Comparison of ENCODE assay signal across 17 cellular contexts in the genomic region with DNA sequence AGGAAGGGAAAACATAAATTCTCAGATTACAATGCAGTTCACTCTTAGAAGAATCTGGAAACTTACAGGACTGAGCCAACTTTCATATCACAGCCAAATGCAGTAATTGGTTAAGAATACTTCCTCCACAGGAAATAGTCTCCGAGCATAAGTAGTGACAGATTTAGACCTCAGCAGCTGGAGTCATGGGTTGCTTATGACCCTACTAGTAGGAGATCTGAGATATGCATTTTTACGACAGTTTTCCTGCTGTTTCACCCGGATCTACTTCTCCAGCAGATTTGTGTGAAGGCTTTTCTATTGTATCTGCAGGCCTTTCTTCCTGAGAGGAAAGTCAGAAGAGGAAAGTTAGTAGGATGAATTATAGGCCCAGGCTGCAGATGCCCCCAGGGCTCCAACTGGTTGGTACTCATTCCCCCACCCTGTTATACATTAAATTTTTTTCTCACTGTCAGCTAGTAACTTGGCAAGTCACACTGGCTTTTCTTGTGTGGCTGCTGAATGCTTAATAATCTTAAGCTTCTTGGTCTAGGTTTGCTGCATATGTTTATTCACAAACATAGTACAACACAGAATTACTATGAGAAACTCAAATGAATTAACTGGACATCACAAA.
A peak's percentile ranks its signal among the peaks of the same experiment; 100 is the strongest.
DNase-seq lines count a peak whose midpoint lies in the region; ATAC-seq, FAIRE-seq and TF ChIP-seq lines count a peak whose summit lies in the region.
"Had no signal": no experiment of that assay in that cellular context is flagged by ENCODE, and none has a peak within 500 bp of the region (broad histone marks: within the 10 kb centered on the region; RNA-seq: fewer than 3 reads in every experiment).

No MANE protein-coding gene starts in this region.

- no peaks in the 10 kb centered on the region for H3K4me1 Mint-ChIP-seq in stimulated activated memory B cell treated with anti-CD40 and anti-IgM and Interleukin-4, amounts not matched to agents 10 μg/mL and 1 μg/mL and 100 μg/mL, for 72 hours
- no peaks in the 10 kb centered on the region for H3K4me1 Mint-ChIP-seq in T-helper 2 cell treated with Interferon-gamma antibody and Interleukin-4, amounts not matched to agents 5 μg/mL and 100 μg/mL, for 36 hours (ENCODE audit: low read depth)
- H3K4me1 Mint-ChIP-seq: CD4-positive, CD25-positive, alpha-beta regulatory T cell had no signal

- SMC1A ChIA-PET in GM12878 (lab: Charles Lee; ENCODE audit: uncharacterized antibody, unreplicated experiment) = no interaction called here

- H2BK15ac ChIP-seq in mesendoderm (replicated peaks; ENCODE audit: low read depth) = no peak overlapping the region

- no peak overlapping the region for H3K27ac Mint-ChIP-seq in stimulated activated memory B cell treated with anti-CD40 and anti-IgM and Interleukin-4, amounts not matched to agents 10 μg/mL and 1 μg/mL and 100 μg/mL, for 72 hours
- no peak overlapping the region for H3K27ac Mint-ChIP-seq in T-helper 2 cell treated with Interferon-gamma antibody and Interleukin-4, amounts not matched to agents 5 μg/mL and 100 μg/mL, for 36 hours
- H3K27ac Mint-ChIP-seq: CD4-positive, CD25-positive, alpha-beta regulatory T cell had no signal

- ATAC-seq in GM12878 = peak; percentile 42; the same call in 2 of the 3 replicates
- no peak for ATAC-seq in stimulated activated memory B cell treated with anti-CD40 and anti-IgM and Interleukin-4, amounts not matched to agents 10 μg/mL and 1 μg/mL and 100 μg/mL, for 72 hours

- no peak overlapping the region for H3K4ac ChIP-seq in mesendoderm (ENCODE audit: low read depth, low read length)

- H3K9me3 Mint-ChIP-seq in stimulated activated memory B cell treated with anti-CD40 and anti-IgM and Interleukin-4, amounts not matched to agents 10 μg/mL and 1 μg/mL and 100 μg/mL, for 72 hours = peaks cover 8% of the 10 kb centered on the region
- H3K9me3 Mint-ChIP-seq in T-helper 2 cell treated with Interferon-gamma antibody and Interleukin-4, amounts not matched to agents 5 μg/mL and 100 μg/mL, for 36 hours = peaks cover 66% of the 10 kb centered on the region

- 5% methylated on average over 3 of the region's 3 CpGs for WGBS in GM12878 (ENCODE audit: insufficient coverage, insufficient replicate concordance, low lambda C conversion rate, missing lambda C conversion rate)
- no CpG with 5 or more reads among the region's 3 CpGs for WGBS in mesendoderm (ENCODE audit: extremely low coverage, insufficient coverage, low lambda C conversion rate)

- RAD21 ChIA-PET in GM12878 (lab: Charles Lee; ENCODE audit: unreplicated experiment) = no interaction called here

- H2BK5ac ChIP-seq in mesendoderm (ENCODE audit: low read length) = no peak overlapping the region

- intact Hi-C loops in GM12878 (cut with micrococcal nuclease; ENCODE audit: unreplicated experiment) = no loop called here

- TF ChIP-seq CTCF in BJ (IDR thresholded peaks at IDR 0.05; ENCODE audit: insufficient read depth, low read depth, low read length) = no peak
- no peak for TF ChIP-seq CTCF in GM12878 (IDR thresholded peaks at IDR 0.05 in 2 of 3, conservative IDR thresholded peaks at IDR 0.05 in 1 of 3; ENCODE audit: control insufficient read depth in 2 of 3, extremely low read depth in 1 of 3, insufficient read depth in 1 of 3, low read depth in 3 of 3, low read length in 3 of 3)
- no peak for TF ChIP-seq CTCF in GM13977 (IDR thresholded peaks at IDR 0.05; ENCODE audit: extremely low read depth, insufficient read depth, missing control alignments)

- H3K9me3 ChIP-seq in GM12878 (replicated peaks; ENCODE audit: control insufficient read depth, insufficient read depth, low read length) = no peaks in the 10 kb centered on the region
- H3K9me3 ChIP-seq: lower lobe of right lung, SJCRH30 had no signal

- BruUV-seq in GM12878 (replicated peaks; lab: Mats Ljungman, UMichigan) = no TSS peak

- H2AK5ac ChIP-seq in mesendoderm (ENCODE audit: low read length) = no peak overlapping the region

- in situ Hi-C loops in GM12878 (cut with MboI) (no loop called here), GM13977 (cut with MboI; ENCODE audit: low pct_unique_long_range_greater_than_20kb, low sequenced_read_pairs, unreplicated experiment) (no loop called here)

- no peak overlapping the region for H3K4me3 Mint-ChIP-seq in stimulated activated memory B cell treated with anti-CD40 and anti-IgM and Interleukin-4, amounts not matched to agents 10 μg/mL and 1 μg/mL and 100 μg/mL, for 72 hours
- no peak overlapping the region for H3K4me3 Mint-ChIP-seq in T-helper 2 cell treated with Interferon-gamma antibody and Interleukin-4, amounts not matched to agents 5 μg/mL and 100 μg/mL, for 36 hours
- H3K4me3 Mint-ChIP-seq: CD4-positive, CD25-positive, alpha-beta regulatory T cell had no signal

- POLR2A ChIA-PET in BJ (lab: Charles Lee) = no interaction called here
- POLR2A ChIA-PET in GM12878 (lab: Charles Lee) = no interaction called here

- no peak overlapping the region for H3K4me2 ChIP-seq in GM12878 (ENCODE audit: control insufficient read depth, insufficient read depth)
- H3K4me2 ChIP-seq in mesendoderm (ENCODE audit: low read length) = no peak overlapping the region

- no peak overlapping the region for H3K23ac ChIP-seq in mesendoderm (ENCODE audit: low read length)

- no peaks in the 10 kb centered on the region for H3K79me2 ChIP-seq in GM12878 (ENCODE audit: control insufficient read depth, insufficient read depth, low read length)
- H3K79me2 ChIP-seq in mesendoderm (ENCODE audit: control insufficient read depth, insufficient read depth, low read length) = no peaks in the 10 kb centered on the region

- H3K18ac ChIP-seq in mesendoderm (ENCODE audit: low read length) = no peak overlapping the region

- H2AFZ ChIP-seq in GM12878 (ENCODE audit: control insufficient read depth, low read depth, low read length) = no peak overlapping the region

- TF ChIP-seq POLR2A in GM12878 (IDR thresholded peaks at IDR 0.05; ENCODE audit: low read depth, low read length) (no peak), GM12892 (IDR thresholded peaks at IDR 0.05; ENCODE audit: low read depth, low read length) (no peak)

- no peaks in the 10 kb centered on the region for H3K4me1 ChIP-seq in GM12878 (ENCODE audit: control insufficient read depth, insufficient read depth, low read length)
- H3K4me1 ChIP-seq in mesendoderm (ENCODE audit: control insufficient read depth, low read depth, low read length) = no peaks in the 10 kb centered on the region
- H3K4me1 ChIP-seq: lower lobe of right lung, SJCRH30 had no signal

- H3K36me3 ChIP-seq in BJ (ENCODE audit: control insufficient read depth, insufficient read depth, low read length) (no peaks in the 10 kb centered on the region), GM12878 (ENCODE audit: control insufficient read depth in 2 of 2, insufficient read depth in 2 of 2, low read length in 1 of 2) (no peaks in the 10 kb centered on the region), mesendoderm (ENCODE audit: control insufficient read depth, insufficient read depth, low read length) (no peaks in the 10 kb centered on the region)
- H3K36me3 ChIP-seq: lower lobe of right lung, SJCRH30 had no signal

- no peaks in the 10 kb centered on the region for H3K27me3 ChIP-seq in BJ (ENCODE audit: control insufficient read depth, insufficient read depth, low read length)
- H3K27me3 ChIP-seq in GM12878 (replicated peaks in 1 of 2; ENCODE audit: control insufficient read depth in 2 of 2, insufficient read depth in 2 of 2, low read length in 1 of 2) = no peaks in the 10 kb centered on the region
- no peaks in the 10 kb centered on the region for H3K27me3 ChIP-seq in mesendoderm (ENCODE audit: insufficient read depth, low read length, poor library complexity)
- H3K27me3 ChIP-seq: SJCRH30 had no signal

- no peaks in the 10 kb centered on the region for H3K36me3 Mint-ChIP-seq in stimulated activated memory B cell treated with anti-CD40 and anti-IgM and Interleukin-4, amounts not matched to agents 10 μg/mL and 1 μg/mL and 100 μg/mL, for 72 hours
- H3K36me3 Mint-ChIP-seq in T-helper 2 cell treated with Interferon-gamma antibody and Interleukin-4, amounts not matched to agents 5 μg/mL and 100 μg/mL, for 36 hours (ENCODE audit: low read depth) = no peaks in the 10 kb centered on the region
- H3K36me3 Mint-ChIP-seq: CD4-positive, CD25-positive, alpha-beta regulatory T cell had no signal

- H4K20me1 ChIP-seq in GM12878 (ENCODE audit: control insufficient read depth, insufficient read depth) = no peaks in the 10 kb centered on the region

- H3K56ac ChIP-seq in mesendoderm (ENCODE audit: low read length) = no peak overlapping the region

- no peak overlapping the region for H4K5ac ChIP-seq in mesendoderm (ENCODE audit: low read length)

- H3K9ac ChIP-seq in GM12878 (ENCODE audit: control insufficient read depth, insufficient read depth, low read length) (no peak overlapping the region), mesendoderm (ENCODE audit: low read length) (no peak overlapping the region)

- peak; percentile 21 for DNase-seq in BJ (ENCODE audit: low read depth)
- DNase-seq in Kasumi-1 (lab: John Stamatoyannopoulos, UW) = peak; percentile 41 to 59
- no peak for DNase-seq in GM12878 (ENCODE audit: low read depth, low spot score)
- DNase-seq in mesendoderm = peak; percentile 16
- no peak for DNase-seq in GM13977 (ENCODE audit: low spot score)
- no peak for DNase-seq in GM12892 (ENCODE audit: insufficient read length)
- DNase-seq in T-helper 2 cell treated with Interferon-gamma antibody and Interleukin-4, amounts not matched to agents 5 μg/mL and 100 μg/mL, for 36 hours (ENCODE audit: low spot score) = no peak
- DNase-seq: activated T-cell treated with anti-CD3 and anti-CD28 coated beads for 4 hours; CD4-positive, CD25-positive, alpha-beta regulatory T cell; effector CD4-positive, alpha-beta T cell; GF-D8; lower lobe of right lung; NCI-H1105 treated with DMSO at 0.1 percent for 48 hours; NCI-H526 treated with DMSO at 0.1 percent for 48 hours; stimulated activated naive CD4-positive, alpha-beta T cell had no signal

- TF ChIP-seq RAD21 in GM12878 (IDR thresholded peaks at IDR 0.05; ENCODE audit: insufficient read depth, low read depth, low read length) = no peak

- H2BK120ac ChIP-seq in mesendoderm (ENCODE audit: low read depth, low read length) = no peak overlapping the region

- TF ChIP-seq EP300 in GM12878 (IDR thresholded peaks at IDR 0.05; ENCODE audit: borderline replicate concordance in 1 of 2, control insufficient read depth in 1 of 2, low read depth in 2 of 2, low read length in 2 of 2) = no peak

- CTCF ChIA-PET in BJ (lab: Yijun Ruan, JAX) = no interaction called here
- CTCF ChIA-PET in GM12878 (lab: Yijun Ruan, JAX) = no interaction called here

- H3K27me3 Mint-ChIP-seq in stimulated activated memory B cell treated with anti-CD40 and anti-IgM and Interleukin-4, amounts not matched to agents 10 μg/mL and 1 μg/mL and 100 μg/mL, for 72 hours = no peaks in the 10 kb centered on the region
- H3K27me3 Mint-ChIP-seq in T-helper 2 cell treated with Interferon-gamma antibody and Interleukin-4, amounts not matched to agents 5 μg/mL and 100 μg/mL, for 36 hours (ENCODE audit: low read depth) = no peaks in the 10 kb centered on the region
- H3K27me3 Mint-ChIP-seq: CD4-positive, CD25-positive, alpha-beta regulatory T cell had no signal

- H3K27ac ChIP-seq in GM12878 (ENCODE audit: control insufficient read depth, insufficient read depth) (no peak overlapping the region), mesendoderm (ENCODE audit: low read depth, low read length) (no peak overlapping the region)
- H3K27ac ChIP-seq: lower lobe of right lung, SJCRH30 had no signal

- H4K8ac ChIP-seq in mesendoderm (ENCODE audit: low read depth, low read length) = no peak overlapping the region

- no peaks in the 10 kb centered on the region for H3K79me1 ChIP-seq in mesendoderm (ENCODE audit: low read length)

- no peak for FAIRE-seq in GM12878 (lab: Jason Lieb, UNC)
- FAIRE-seq in GM12892 (lab: Jason Lieb, UNC) = no peak

- H3K4me3 ChIP-seq in BJ (ENCODE audit: low read depth, low read length) (no peak overlapping the region), GM12878 (no peak overlapping the region), mesendoderm (ENCODE audit: low read length) (no peak overlapping the region)
- H3K4me3 ChIP-seq: lower lobe of right lung, SJCRH30 had no signal

Comparison
In these comparisons a context has a peak if more than half of its experiments do, and no peak if none do; other contexts are left out.
1. DNase-seq: peak in BJ (single experiment), Kasumi-1 (2 of 2) and mesendoderm (single experiment); none in GM12878 (single experiment), GM13977 (single experiment), GM12892 (single experiment) and T-helper 2 cell treated with Interferon-gamma antibody and Interleukin-4, amounts not matched to agents 5 μg/mL and 100 μg/mL, for 36 hours (single experiment).